Comparison of ENCODE assay signal across 11 cellular contexts in genomic region chr3:30435950-30436349, GRCh38.
DNase-seq lines count a peak whose midpoint lies in the region; ATAC-seq lines count a peak whose summit lies in the region.
"Had no signal": no experiment of that assay in that cellular context is flagged by ENCODE, and none has a peak within 500 bp of the region (broad histone marks: within the 10 kb centered on the region; RNA-seq: fewer than 3 reads in every experiment).

No MANE protein-coding gene starts in this region.

- H3K27me3 Mint-ChIP-seq in activated CD8-positive, alpha-beta memory T cell treated with anti-CD3 and anti-CD28 coated beads, Interleukin-2, amount 10 ng/mL, durations not matched to agents 7 days and 5 days: no peaks in the 10 kb centered on the region
- no peaks in the 10 kb centered on the region for H3K27me3 Mint-ChIP-seq in stimulated activated naive B cell treated with anti-CD40 and anti-IgM and Interleukin-4, amounts not matched to agents 10 μg/mL and 1 μg/mL and 100 μg/mL, for 72 hours

- peak overlapping the region; percentile 33 for H3K27ac Mint-ChIP-seq in activated CD8-positive, alpha-beta memory T cell treated with anti-CD3 and anti-CD28 coated beads, Interleukin-2, amount 10 ng/mL, durations not matched to agents 7 days and 5 days
- H3K27ac Mint-ChIP-seq in stimulated activated naive B cell treated with anti-CD40 and anti-IgM and Interleukin-4, amounts not matched to agents 10 μg/mL and 1 μg/mL and 100 μg/mL, for 72 hours: peak overlapping the region; percentile 66
- H3K27ac Mint-ChIP-seq: mesothelial cell of epicardium had no signal

- ATAC-seq in activated CD8-positive, alpha-beta memory T cell treated with anti-CD3 and anti-CD28 coated beads, Interleukin-2, amount 10 ng/mL, durations not matched to agents 7 days and 5 days: peak; percentile 33
- ATAC-seq in stimulated activated naive B cell treated with anti-CD40 and anti-IgM and Interleukin-4, amounts not matched to agents 10 μg/mL and 1 μg/mL and 100 μg/mL, for 72 hours (replicated peaks): no peak
- ATAC-seq in sciatic nerve (no peak), GM18511 (IDR thresholded peaks at IDR 0.05; ENCODE audit: unreplicated experiment) (no peak)

- no peaks in the 10 kb centered on the region for H3K9me3 Mint-ChIP-seq in activated CD8-positive, alpha-beta memory T cell treated with anti-CD3 and anti-CD28 coated beads, Interleukin-2, amount 10 ng/mL, durations not matched to agents 7 days and 5 days (ENCODE audit: low read depth)
- H3K9me3 Mint-ChIP-seq in stimulated activated naive B cell treated with anti-CD40 and anti-IgM and Interleukin-4, amounts not matched to agents 10 μg/mL and 1 μg/mL and 100 μg/mL, for 72 hours: no peaks in the 10 kb centered on the region

- DNase-seq in activated CD8-positive, alpha-beta memory T cell treated with anti-CD3 and anti-CD28 coated beads, Interleukin-2, amount 10 ng/mL, durations not matched to agents 7 days and 5 days: no peak
- DNase-seq in activated CD8-positive, alpha-beta memory T cell treated with anti-CD3 and anti-CD28 coated beads, Interleukin-2, amount 50 U/mL, for 4 hours: no peak
- peak; percentile 51 for DNase-seq in RPMI7951 (ENCODE audit: low read depth)
- DNase-seq in fibroblast of peridontal ligament (ENCODE audit: extremely low read depth): peak; percentile 26
- DNase-seq in stimulated activated naive B cell treated with anti-CD40 and anti-IgM and Interleukin-4, amounts not matched to agents 10 μg/mL and 1 μg/mL and 100 μg/mL, for 72 hours: no peak
- DNase-seq in sciatic nerve (ENCODE audit: low spot score): no peak
- DNase-seq in NCI-H2171 (lab: John Stamatoyannopoulos, UW): no peak
- DNase-seq: central memory CD4-positive, alpha-beta T cell; NCI-H2107 had no signal

- CTCF ChIA-PET in activated CD8-positive, alpha-beta memory T cell treated with anti-CD3 and anti-CD28 coated beads, Interleukin-2, amount 10 ng/mL, durations not matched to agents 7 days and 5 days (lab: Charles Lee): interaction anchor here (1.0 to 1.5 kb wide), 4 partner anchors 10 to 193 kb away, joined by 3 to 4 read pairs (median 4); no protein-coding TSS in a partner anchor

- intact Hi-C loops in sciatic nerve (cut with DNase I): no loop called here

- peak overlapping the region; percentile 61 for H3K4me3 Mint-ChIP-seq in activated CD8-positive, alpha-beta memory T cell treated with anti-CD3 and anti-CD28 coated beads, Interleukin-2, amount 10 ng/mL, durations not matched to agents 7 days and 5 days
- H3K4me3 Mint-ChIP-seq in stimulated activated naive B cell treated with anti-CD40 and anti-IgM and Interleukin-4, amounts not matched to agents 10 μg/mL and 1 μg/mL and 100 μg/mL, for 72 hours: peak overlapping the region; percentile 70 to 72
- H3K4me3 Mint-ChIP-seq: mesothelial cell of epicardium had no signal

- H3K36me3 Mint-ChIP-seq in activated CD8-positive, alpha-beta memory T cell treated with anti-CD3 and anti-CD28 coated beads, Interleukin-2, amount 10 ng/mL, durations not matched to agents 7 days and 5 days: peaks cover 2% of the 10 kb centered on the region
- no peaks in the 10 kb centered on the region for H3K36me3 Mint-ChIP-seq in stimulated activated naive B cell treated with anti-CD40 and anti-IgM and Interleukin-4, amounts not matched to agents 10 μg/mL and 1 μg/mL and 100 μg/mL, for 72 hours

- peaks cover 15% of the 10 kb centered on the region for H3K4me1 Mint-ChIP-seq in activated CD8-positive, alpha-beta memory T cell treated with anti-CD3 and anti-CD28 coated beads, Interleukin-2, amount 10 ng/mL, durations not matched to agents 7 days and 5 days
- H3K4me1 Mint-ChIP-seq in stimulated activated naive B cell treated with anti-CD40 and anti-IgM and Interleukin-4, amounts not matched to agents 10 μg/mL and 1 μg/mL and 100 μg/mL, for 72 hours: peaks cover 27 to 38% of the 10 kb centered on the region in 2 donors

Comparison
In these comparisons a context has a peak if more than half of its experiments do, and no peak if none do; other contexts are left out.
1. DNase-seq: peak in RPMI7951 (single experiment) and fibroblast of peridontal ligament (single experiment); none in activated CD8-positive, alpha-beta memory T cell treated with anti-CD3 and anti-CD28 coated beads, Interleukin-2, amount 10 ng/mL, durations not matched to agents 7 days and 5 days (single experiment), activated CD8-positive, alpha-beta memory T cell treated with anti-CD3 and anti-CD28 coated beads, Interleukin-2, amount 50 U/mL, for 4 hours (single experiment), stimulated activated naive B cell treated with anti-CD40 and anti-IgM and Interleukin-4, amounts not matched to agents 10 μg/mL and 1 μg/mL and 100 μg/mL, for 72 hours (single experiment), sciatic nerve (single experiment) and NCI-H2171 (single experiment).